In the genomic region with DNA sequence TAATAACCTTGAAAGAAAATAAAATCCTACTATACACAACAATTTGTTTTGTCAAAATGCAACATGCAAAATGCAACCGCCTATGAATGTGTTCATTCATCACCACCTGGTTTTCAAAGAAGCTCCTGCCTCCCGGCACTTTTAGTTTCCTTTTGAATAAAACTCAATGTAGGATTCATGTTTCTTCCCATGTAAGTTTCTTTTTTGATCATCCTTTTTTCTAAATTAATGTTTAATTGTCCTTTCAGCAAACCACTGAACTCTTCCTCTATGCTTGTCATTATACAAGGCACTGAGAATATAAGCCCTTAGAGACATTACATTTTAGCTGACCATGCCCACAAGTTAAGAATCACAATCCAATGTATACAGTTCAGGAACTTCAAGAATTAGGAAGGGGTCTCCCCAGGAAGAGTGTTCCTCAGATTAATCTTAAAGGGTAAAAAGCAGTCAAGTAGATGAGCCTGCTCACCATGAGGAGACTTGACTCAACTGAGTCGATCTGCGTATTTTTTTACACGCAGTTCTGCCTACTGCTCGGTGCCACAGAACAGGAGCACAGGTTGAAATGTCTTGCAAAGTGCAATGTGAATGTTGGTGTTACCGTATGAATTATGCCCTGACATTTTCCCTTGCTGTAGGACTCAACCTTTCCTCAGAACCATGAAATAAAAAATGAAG, we compare ENCODE assay signal across 12 cellular contexts. TPM values are rescaled to one million over a fixed set of nuclear protein-coding genes. Genes with fewer than 3 reads are reported as not detected.
DNase-seq lines count a peak whose midpoint lies in the region; ATAC-seq and TF ChIP-seq lines count a peak whose summit lies in the region.
"Had no signal": no experiment of that assay in that cellular context is flagged by ENCODE, and none has a peak within 500 bp of the region (broad histone marks: within the 10 kb centered on the region; RNA-seq: fewer than 3 reads in every experiment).

No MANE protein-coding gene starts in this region.

- CTCF ChIA-PET in CD4-positive, alpha-beta memory T cell (lab: Charles Lee; ENCODE audit: partially characterized antibody), result interaction anchor here (1.0 to 4.9 kb wide), 4 partner anchors 10 to 52 kb away, joined by 3 to 30 read pairs (median 10); no protein-coding TSS in a partner anchor
- CTCF ChIA-PET in T-cell (lab: Charles Lee), result interaction anchor here in 1 of 2 donors (0.6 to 2.4 kb wide), 10 partner anchors 9 to 362 kb away, joined by 3 to 7 read pairs (median 3); no protein-coding TSS in a partner anchor

- ATAC-seq in GM19043 (IDR thresholded peaks at IDR 0.05; ENCODE audit: low read depth, unreplicated experiment), result peak; percentile 62
- peak; percentile 80 for ATAC-seq in HG02884 (IDR thresholded peaks at IDR 0.05; ENCODE audit: unreplicated experiment)
- ATAC-seq in T-cell (replicated peaks in 1 of 4), result peak; percentile 66 to 83 (median 78)
- ATAC-seq in GM23338, result no peak

- H3K4me3 Mint-ChIP-seq in CD4-positive, alpha-beta memory T cell, result peak overlapping the region; percentile 82 to 98 (median 90)
- H3K4me3 Mint-ChIP-seq in T-cell, result peak overlapping the region; percentile 72 to 82 (median 80)
- H3K4me3 Mint-ChIP-seq in GM23338, result no peak overlapping the region
- H3K4me3 Mint-ChIP-seq: B cell had no signal

- no peaks in the 10 kb centered on the region for H4K20me1 ChIP-seq in GM23338 (replicated peaks; ENCODE audit: insufficient read depth)

- no peak overlapping the region for H2AFZ ChIP-seq in GM23338

- no peaks in the 10 kb centered on the region for H3K27me3 Mint-ChIP-seq in CD4-positive, alpha-beta memory T cell
- no peaks in the 10 kb centered on the region for H3K27me3 Mint-ChIP-seq in T-cell
- no peaks in the 10 kb centered on the region for H3K27me3 Mint-ChIP-seq in GM23338 (ENCODE audit: insufficient read depth, low read depth, poor library complexity)
- H3K27me3 Mint-ChIP-seq: B cell had no signal

- peak overlapping the region; percentile 87 to 98 (median 95) for H3K27ac Mint-ChIP-seq in CD4-positive, alpha-beta memory T cell
- peak overlapping the region; percentile 95 for H3K27ac Mint-ChIP-seq in T-cell
- H3K27ac Mint-ChIP-seq in GM23338, result no peak overlapping the region
- H3K27ac Mint-ChIP-seq: B cell had no signal

- H3K36me3 ChIP-seq in CD4-positive, alpha-beta memory T cell (ENCODE audit: insufficient read depth, low read length), result peaks cover 7% of the 10 kb centered on the region
- H3K36me3 ChIP-seq in GM23338 (ENCODE audit: insufficient read depth) (no peaks in the 10 kb centered on the region), BE2C (no peaks in the 10 kb centered on the region)
- H3K36me3 ChIP-seq: prostate gland had no signal

- intact Hi-C loops in CD4-positive, alpha-beta memory T cell (cut with micrococcal nuclease), result loop anchor here (1.0 to 2.0 kb wide), 2 partner anchors 10 to 65 kb away; no protein-coding TSS in a partner anchor

- H3K27me3 ChIP-seq in CD4-positive, alpha-beta memory T cell (ENCODE audit: insufficient read depth, low read length), result no peaks in the 10 kb centered on the region
- H3K27me3 ChIP-seq in GM23338 (ENCODE audit: insufficient read depth) (no peaks in the 10 kb centered on the region), BE2C (no peaks in the 10 kb centered on the region; the same call in 1 of the 2 replicates)

- H3K4me2 ChIP-seq in GM23338, result no peak overlapping the region

- POLR2A ChIA-PET in CD4-positive, alpha-beta memory T cell (lab: Charles Lee; ENCODE audit: partially characterized antibody), result interaction anchor here (1.0 to 5.8 kb wide), 16 partner anchors 9 to 69 kb away, joined by 3 to 83 read pairs (median 4); a partner anchor contains a TSS
- POLR2A ChIA-PET in T-cell (lab: Charles Lee), result interaction anchor here (0.6 to 2.1 kb wide), 7 partner anchors 8 to 80 kb away, joined by 3 to 9 read pairs (median 3); a partner anchor contains a TSS

- peaks cover 31 to 38% of the 10 kb centered on the region in 2 donors for H3K36me3 Mint-ChIP-seq in CD4-positive, alpha-beta memory T cell
- H3K36me3 Mint-ChIP-seq in T-cell, result peaks cover 36% of the 10 kb centered on the region
- H3K36me3 Mint-ChIP-seq in GM23338 (ENCODE audit: low read depth), result no peaks in the 10 kb centered on the region; the same call in 2 of the 3 replicates

- TF ChIP-seq CTCF in GM23338 (conservative IDR thresholded peaks at IDR 0.05; ENCODE audit: low read depth in 2 of 2) (no peak), BE2C (IDR thresholded peaks at IDR 0.05; ENCODE audit: low read depth, low read length) (no peak)

- H3K27ac ChIP-seq in CD4-positive, alpha-beta memory T cell (ENCODE audit: low read depth, low read length), result peak overlapping the region; percentile 77
- no peak overlapping the region for H3K27ac ChIP-seq in GM23338 (ENCODE audit: low read depth)
- H3K27ac ChIP-seq: prostate gland had no signal

- H3K79me2 ChIP-seq in GM23338 (replicated peaks; ENCODE audit: insufficient read depth), result no peaks in the 10 kb centered on the region

- no peaks in the 10 kb centered on the region for H3K9me3 ChIP-seq in CD4-positive, alpha-beta memory T cell (ENCODE audit: control insufficient read depth in 1 of 2, low read length in 2 of 2)
- H3K9me3 ChIP-seq in BE2C, result no peaks in the 10 kb centered on the region
- H3K9me3 ChIP-seq: prostate gland had no signal

- peaks cover 5% of the 10 kb centered on the region; the same call in 1 of the 2 replicates for H3K9me2 ChIP-seq in GM23338 (ENCODE audit: insufficient read depth)

- no peaks in the 10 kb centered on the region for H3F3A ChIP-seq in GM23338 (replicated peaks; ENCODE audit: low read depth)

- peaks cover 48 to 76% (median 60%) of the 10 kb centered on the region in 4 donors for H3K4me1 Mint-ChIP-seq in CD4-positive, alpha-beta memory T cell
- H3K4me1 Mint-ChIP-seq in T-cell (peaks cover 38 to 72% (median 68%) of the 10 kb centered on the region in 3 donors), GM23338 (peaks cover 3% of the 10 kb centered on the region; the same call in 1 of the 3 replicates)
- H3K4me1 Mint-ChIP-seq: B cell had no signal

- peaks cover 56% of the 10 kb centered on the region for H3K4me1 ChIP-seq in CD4-positive, alpha-beta memory T cell (ENCODE audit: insufficient read depth, low read length)
- no peaks in the 10 kb centered on the region for H3K4me1 ChIP-seq in GM23338 (ENCODE audit: insufficient read depth)
- peaks cover under 1% of the 10 kb centered on the region; the same call in 1 of the 2 replicates for H3K4me1 ChIP-seq in BE2C
- H3K4me1 ChIP-seq: prostate gland had no signal

- peaks cover 0 to 25% (median 9%) of the 10 kb centered on the region in 8 donors for H3K9me3 Mint-ChIP-seq in CD4-positive, alpha-beta memory T cell
- H3K9me3 Mint-ChIP-seq in T-cell (peaks cover 14 to 22% (median 15%) of the 10 kb centered on the region in 3 donors), GM23338 (0 out of 3 replicates have a peak, but pooled peaks cover 12% of the 10 kb centered on the region)

- H3K4me3 ChIP-seq in CD4-positive, alpha-beta memory T cell (ENCODE audit: low read length in 2 of 2), result peak overlapping the region; percentile 44 to 72
- no peak overlapping the region for H3K4me3 ChIP-seq in GM23338
- no peak overlapping the region for H3K4me3 ChIP-seq in BE2C (ENCODE audit: low read depth, low read length)
- H3K4me3 ChIP-seq: prostate gland had no signal

- DNase-seq in CD4-positive, alpha-beta memory T cell, result peak in 4 of 5 donors; percentile 36 to 43 (median 39)
- DNase-seq in T-cell (peak in 1 of 34 experiments; percentile 23), NCI-H526 treated with DMSO at 0.1 percent for 48 hours (lab: John Stamatoyannopoulos, UW) (no peak), NCI-H526 (lab: John Stamatoyannopoulos, UW) (no peak), GM23338 (ENCODE audit: low spot score) (no peak), BE2C (no peak)
- DNase-seq: activated CD8-positive, alpha-beta memory T cell treated with anti-CD3 and anti-CD28 coated beads, Interleukin-2, amount 50 U/mL, for 4 hours had no signal

TF ChIP-seq in GM23338, 12 proteins besides CTCF, POLR2A, EP300 and RAD21:
- no peak for TF ChIP-seq CREB1 (CRISPR knock-in tag; IDR thresholded peaks at IDR 0.05; ENCODE audit: low read depth)
- no peak for TF ChIP-seq EZH2phosphoT487 (IDR thresholded peaks at IDR 0.05; ENCODE audit: unreplicated experiment)
- TF ChIP-seq POLR2AphosphoS5 (IDR thresholded peaks at IDR 0.05; ENCODE audit: low read depth), result no peak
- no peak for TF ChIP-seq JUNB (IDR thresholded peaks at IDR 0.05; ENCODE audit: unreplicated experiment)
- no peak for TF ChIP-seq NANOG (IDR thresholded peaks at IDR 0.05; ENCODE audit: borderline replicate concordance)
- TF ChIP-seq, protein P1, sequence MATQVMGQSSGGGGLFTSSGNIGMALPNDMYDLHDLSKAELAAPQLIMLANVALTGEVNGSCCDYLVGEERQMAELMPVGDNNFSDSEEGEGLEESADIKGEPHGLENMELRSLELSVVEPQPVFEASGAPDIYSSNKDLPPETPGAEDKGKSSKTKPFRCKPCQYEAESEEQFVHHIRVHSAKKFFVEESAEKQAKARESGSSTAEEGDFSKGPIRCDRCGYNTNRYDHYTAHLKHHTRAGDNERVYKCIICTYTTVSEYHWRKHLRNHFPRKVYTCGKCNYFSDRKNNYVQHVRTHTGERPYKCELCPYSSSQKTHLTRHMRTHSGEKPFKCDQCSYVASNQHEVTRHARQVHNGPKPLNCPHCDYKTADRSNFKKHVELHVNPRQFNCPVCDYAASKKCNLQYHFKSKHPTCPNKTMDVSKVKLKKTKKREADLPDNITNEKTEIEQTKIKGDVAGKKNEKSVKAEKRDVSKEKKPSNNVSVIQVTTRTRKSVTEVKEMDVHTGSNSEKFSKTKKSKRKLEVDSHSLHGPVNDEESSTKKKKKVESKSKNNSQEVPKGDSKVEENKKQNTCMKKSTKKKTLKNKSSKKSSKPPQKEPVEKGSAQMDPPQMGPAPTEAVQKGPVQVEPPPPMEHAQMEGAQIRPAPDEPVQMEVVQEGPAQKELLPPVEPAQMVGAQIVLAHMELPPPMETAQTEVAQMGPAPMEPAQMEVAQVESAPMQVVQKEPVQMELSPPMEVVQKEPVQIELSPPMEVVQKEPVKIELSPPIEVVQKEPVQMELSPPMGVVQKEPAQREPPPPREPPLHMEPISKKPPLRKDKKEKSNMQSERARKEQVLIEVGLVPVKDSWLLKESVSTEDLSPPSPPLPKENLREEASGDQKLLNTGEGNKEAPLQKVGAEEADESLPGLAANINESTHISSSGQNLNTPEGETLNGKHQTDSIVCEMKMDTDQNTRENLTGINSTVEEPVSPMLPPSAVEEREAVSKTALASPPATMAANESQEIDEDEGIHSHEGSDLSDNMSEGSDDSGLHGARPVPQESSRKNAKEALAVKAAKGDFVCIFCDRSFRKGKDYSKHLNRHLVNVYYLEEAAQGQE (IDR thresholded peaks at IDR 0.05; ENCODE audit: unreplicated experiment), result no peak

RNA-seq across cellular contexts. Expression of a gene that starts 7.2 kb away (rescaled TPM):
- total RNA-seq in CD4-positive, alpha-beta memory T cell, result 10 to 100 TPM; 58.1 to 58.7 TPM
- polyA plus RNA-seq in CD4-positive, alpha-beta memory T cell, result 100 to 1,000 TPM in 1 of 2 donors, 10 to 100 TPM in 1; 83.1 to 112 TPM
- total RNA-seq in T-cell, result 10 to 100 TPM; 55.5 to 93.3 (median 69.4) TPM
- total RNA-seq in GM23338 (2014; rRNA removed; shearing (Covaris generic)), result not detected in 2 replicates
- polyA plus RNA-seq in GM23338 (2016; fragmentation: Nextera tagmentation; extraction: Ambion mirVana), result not detected in 2 replicates
- polyA plus RNA-seq in BE2C (2012; ENCODE audit: insufficient read depth, insufficient read length, low read depth), result not detected
- polyA plus RNA-seq: keratinocyte had no signal

Comparison
In these comparisons a context has a peak if more than half of its experiments do, and no peak if none do; other contexts are left out.
1. DNase-seq: peak in CD4-positive, alpha-beta memory T cell (4 of 5); none in NCI-H526 treated with DMSO at 0.1 percent for 48 hours (single experiment), NCI-H526 (0 of 2), GM23338 (single experiment) and BE2C (single experiment).
2. H3K4me3 ChIP-seq: peak in CD4-positive, alpha-beta memory T cell (2 of 2); none in GM23338 (single experiment) and BE2C (single experiment).
3. RNA of a gene that starts 7.2 kb away (total RNA-seq): 55.5 to 93.3 TPM in T-cell and 58.1 to 58.7 TPM in CD4-positive, alpha-beta memory T cell; not detected in GM23338; every median in the first group is over 10 times any median in the second.